8 cellular contexts compared by ENCODE assay signal in genomic region chr6:26033132-26033941, GRCh38. TPM values are rescaled to one million over a fixed set of nuclear protein-coding genes. Genes with fewer than 3 reads are reported as not detected.
A peak's percentile ranks its signal among the peaks of the same experiment; 100 is the strongest.
DNase-seq lines count a peak whose midpoint lies in the region; ATAC-seq and TF ChIP-seq lines count a peak whose summit lies in the region.

No MANE protein-coding gene starts in this region.

- H3K36me3 ChIP-seq in mucosa of descending colon (ENCODE audit: low read depth) (no peaks in the 10 kb centered on the region), testis (ENCODE audit: low read depth, missing control alignments) (no peaks in the 10 kb centered on the region)

- intact Hi-C loops in mucosa of descending colon (cut with DNase I, micrococcal nuclease) (no loop called here), testis (cut with DNase I; ENCODE audit: low total_unique reads) (no loop called here)

- peak; percentile 58 for ATAC-seq in GM21515 (IDR thresholded peaks at IDR 0.05; ENCODE audit: unreplicated experiment)
- peak; percentile 84 for ATAC-seq in mucosa of descending colon

- TF ChIP-seq POLR2A in testis (IDR thresholded peaks at IDR 0.05) = peak; percentile 86

- H3K4me3 ChIP-seq in mucosa of descending colon = no peak overlapping the region
- peak overlapping the region; percentile 48 to 68 for H3K4me3 ChIP-seq in testis

- no peaks in the 10 kb centered on the region for H3K9me3 ChIP-seq in mucosa of descending colon
- H3K9me3 ChIP-seq in testis = no peaks in the 10 kb centered on the region

- no peaks in the 10 kb centered on the region for H3K27me3 ChIP-seq in testis

- DNase-seq in DMS79 (lab: John Stamatoyannopoulos, UW) (peak; percentile 61), HT1080 (ENCODE audit: low read depth) (peak; percentile 95), NOMO-1 treated with dmso at 0.1 percent for 144 hours (lab: John Stamatoyannopoulos, UW; ENCODE audit: unreplicated experiment) (peak; percentile 92), activated T-cell treated with anti-CD3 and anti-CD28 coated beads for 48 hours (ENCODE audit: low read depth) (peak; percentile 65), epithelial cell of prostate (ENCODE audit: low read depth, low spot score) (peak; percentile 81), mucosa of descending colon (peak; percentile 69 to 84 (median 76)), testis (peak; percentile 87)

- TF ChIP-seq CTCF in mucosa of descending colon (IDR thresholded peaks at IDR 0.05) = no peak
- no peak for TF ChIP-seq CTCF in testis (IDR thresholded peaks at IDR 0.05)

- 1 to 2% methylated on average over 20 to 46 of the region's 46 CpGs for WGBS in testis, 2 donors

- H3K4me1 ChIP-seq in mucosa of descending colon (ENCODE audit: low read depth) (peaks cover 10% of the 10 kb centered on the region), testis (peaks cover 5% of the 10 kb centered on the region)

- peak overlapping the region; percentile 77 for H3K27ac ChIP-seq in epithelial cell of prostate
- H3K27ac ChIP-seq in testis = peak overlapping the region; percentile 82 to 89

RNA-seq across cellular contexts. Expression of gene HFE, which starts 53.9 kb away (rescaled TPM):
- total RNA-seq in HT1080 (2014; rRNA removed; shearing (Covaris generic)) = 3.4 and 3.8 TPM in 2 replicates
- polyA plus RNA-seq in HT1080 (2015; cell fraction: cytosol; rRNA removed) = 4.6 and 6.9 TPM in 2 replicates
- 9.1 and 9.7 TPM in 2 replicates for polyA plus RNA-seq in HT1080 (2015; cell fraction: nucleus; rRNA removed)
- total RNA-seq in mucosa of descending colon = 10 to 100 TPM in 2 of 3 donors, 1 to 10 TPM in 1; 8.9 to 12.0 (median 11.1) TPM
- total RNA-seq in testis = 1 to 10 TPM; 4.1 to 5.1 TPM
- 4.8 TPM for polyA plus RNA-seq in testis (ENCODE audit: insufficient read depth, low read depth, low replicate concordance)
